ENCODE assay signal across 15 cellular contexts in genomic region chr3:149267565-149267964, GRCh38. TPM values are rescaled to one million over a fixed set of nuclear protein-coding genes. Genes with fewer than 3 reads are reported as not detected.
DNase-seq lines count a peak whose midpoint lies in the region; ATAC-seq and TF ChIP-seq lines count a peak whose summit lies in the region.
"Had no signal": no experiment of that assay in that cellular context is flagged by ENCODE, and none has a peak within 500 bp of the region (broad histone marks: within the 10 kb centered on the region; RNA-seq: fewer than 3 reads in every experiment).

No MANE protein-coding gene starts in this region.

- peaks cover 31% of the 10 kb centered on the region for H3K4me1 Mint-ChIP-seq in memory B cell
- no peaks in the 10 kb centered on the region for H3K4me1 Mint-ChIP-seq in activated naive CD4-positive, alpha-beta T cell treated with anti-CD3 and anti-CD28 coated beads for 36 hours (ENCODE audit: low read depth)
- H3K4me1 Mint-ChIP-seq: central memory CD8-positive, alpha-beta T cell had no signal

- H3K27ac Mint-ChIP-seq in memory B cell, result no peak overlapping the region
- H3K27ac Mint-ChIP-seq in activated naive CD4-positive, alpha-beta T cell treated with anti-CD3 and anti-CD28 coated beads for 36 hours, result no peak overlapping the region
- H3K27ac Mint-ChIP-seq: T-helper 17 cell had no signal

- H3K4me1 ChIP-seq in osteoblast (ENCODE audit: insufficient read depth, low read length) (no peaks in the 10 kb centered on the region), A673 (ENCODE audit: insufficient read depth, low read length, poor library complexity, severe bottlenecking) (no peaks in the 10 kb centered on the region)

- H3K9me3 ChIP-seq in osteoblast (ENCODE audit: low read depth, low read length) (no peaks in the 10 kb centered on the region), A673 (ENCODE audit: low read depth, low read length, poor library complexity, severe bottlenecking) (no peaks in the 10 kb centered on the region)
- H3K9me3 ChIP-seq: MG63, tibial artery had no signal

- no peaks in the 10 kb centered on the region for H4K20me1 ChIP-seq in osteoblast (ENCODE audit: insufficient read depth, low read length)

- H3K4me3 ChIP-seq in osteoblast (ENCODE audit: insufficient read depth, low read length) (no peak overlapping the region), A673 (ENCODE audit: low read depth, low read length, poor library complexity, severe bottlenecking) (no peak overlapping the region)
- H3K4me3 ChIP-seq: MG63, tibial artery had no signal

- no peaks in the 10 kb centered on the region for H3K27me3 ChIP-seq in osteoblast (ENCODE audit: insufficient read depth, low read length)
- H3K27me3 ChIP-seq in A673 (replicated peaks; ENCODE audit: insufficient read depth, low read depth, low read length, poor library complexity), result no peaks in the 10 kb centered on the region
- H3K27me3 ChIP-seq: MG63, tibial artery had no signal

- H3K4me2 ChIP-seq in osteoblast (ENCODE audit: insufficient read depth, low read length), result no peak overlapping the region

- POLR2A ChIA-PET in A673 (lab: Charles Lee; ENCODE audit: low non-redundant PET), result no interaction called here

- CTCF ChIA-PET in activated naive CD4-positive, alpha-beta T cell treated with anti-CD3 and anti-CD28 coated beads for 36 hours (lab: Charles Lee), result interaction anchor here (1.5 to 2.5 kb wide), 2 partner anchors 147 to 173 kb away, joined by 5 to 14 read pairs; no protein-coding TSS in a partner anchor
- CTCF ChIA-PET in A673 (lab: Charles Lee), result no interaction called here

- H3K27ac ChIP-seq in osteoblast (ENCODE audit: low read depth, low read length) (no peak overlapping the region), A673 (ENCODE audit: low read depth, low read length, poor library complexity, severe bottlenecking) (no peak overlapping the region)
- H3K27ac ChIP-seq: tibial artery had no signal

- H2AFZ ChIP-seq in osteoblast (ENCODE audit: low read length), result no peak overlapping the region

- BruUV-seq in A673 (replicated peaks; lab: Mats Ljungman, UMichigan), result no TSS peak

- H3K9me3 Mint-ChIP-seq in memory B cell, result no peaks in the 10 kb centered on the region
- H3K9me3 Mint-ChIP-seq in activated naive CD4-positive, alpha-beta T cell treated with anti-CD3 and anti-CD28 coated beads for 36 hours, result no peaks in the 10 kb centered on the region
- H3K9me3 Mint-ChIP-seq: central memory CD8-positive, alpha-beta T cell had no signal

- peak; percentile 72 for ATAC-seq in GM18858 (IDR thresholded peaks at IDR 0.05; ENCODE audit: unreplicated experiment)
- ATAC-seq in GM21619 (IDR thresholded peaks at IDR 0.05; ENCODE audit: unreplicated experiment), result peak; percentile 70
- ATAC-seq in HG03196 (IDR thresholded peaks at IDR 0.05; ENCODE audit: unreplicated experiment), result peak; percentile 62
- ATAC-seq in memory B cell (ENCODE audit: low read depth), result peak; percentile 85
- ATAC-seq: T-helper 17 cell had no signal

- peak overlapping the region; percentile 28 for H3K4me3 Mint-ChIP-seq in memory B cell
- no peak overlapping the region for H3K4me3 Mint-ChIP-seq in activated naive CD4-positive, alpha-beta T cell treated with anti-CD3 and anti-CD28 coated beads for 36 hours
- H3K4me3 Mint-ChIP-seq: central memory CD8-positive, alpha-beta T cell; T-helper 17 cell had no signal

- no peaks in the 10 kb centered on the region for H3K79me2 ChIP-seq in osteoblast (ENCODE audit: insufficient read depth, low read length)

- TF ChIP-seq CTCF in osteoblast (IDR thresholded peaks at IDR 0.05; ENCODE audit: extremely low read depth, low read depth, low read length) (no peak), A673 (conservative IDR thresholded peaks at IDR 0.05; ENCODE audit: low read depth, low read length) (no peak)

- no peaks in the 10 kb centered on the region for H3K27me3 Mint-ChIP-seq in memory B cell
- no peaks in the 10 kb centered on the region for H3K27me3 Mint-ChIP-seq in activated naive CD4-positive, alpha-beta T cell treated with anti-CD3 and anti-CD28 coated beads for 36 hours (ENCODE audit: low read depth)
- H3K27me3 Mint-ChIP-seq: central memory CD8-positive, alpha-beta T cell; T-helper 17 cell had no signal

- DNase-seq in memory B cell (ENCODE audit: low spot score in 2 of 2) (no peak), osteoblast (ENCODE audit: insufficient read length, low spot score, missing footprints) (no peak), cerebellar cortex (ENCODE audit: low spot score) (no peak), A673 (ENCODE audit: low spot score) (no peak)
- no peak for DNase-seq in activated naive CD4-positive, alpha-beta T cell treated with anti-CD3 and anti-CD28 coated beads for 36 hours
- DNase-seq: MG63, NCI-H1930, SIG-M5, small intestine, T-helper 17 cell, tibial artery had no signal

- H3K36me3 ChIP-seq in osteoblast (ENCODE audit: insufficient read depth, low read length) (no peaks in the 10 kb centered on the region), A673 (ENCODE audit: insufficient read depth, low read length, poor library complexity, severe bottlenecking) (no peaks in the 10 kb centered on the region)
- H3K36me3 ChIP-seq: MG63, tibial artery had no signal

- H3K36me3 Mint-ChIP-seq in memory B cell, result no peaks in the 10 kb centered on the region
- H3K36me3 Mint-ChIP-seq in activated naive CD4-positive, alpha-beta T cell treated with anti-CD3 and anti-CD28 coated beads for 36 hours (ENCODE audit: low read depth), result no peaks in the 10 kb centered on the region

- intact Hi-C loops in activated naive CD4-positive, alpha-beta T cell treated with anti-CD3 and anti-CD28 coated beads for 36 hours (cut with micrococcal nuclease), result no loop called here
- intact Hi-C loops in A673 (cut with micrococcal nuclease; ENCODE audit: unreplicated experiment), result no loop called here

RNA-seq across cellular contexts. Expression of gene CP, which starts 45.9 kb away (rescaled TPM):
- total RNA-seq in osteoblast, result 0.88 and 1.4 TPM in 2 replicates
- total RNA-seq in activated naive CD4-positive, alpha-beta T cell treated with anti-CD3 and anti-CD28 coated beads for 36 hours, result not detected
- total RNA-seq in A673 (2021), result not detected in 2 replicates
- total RNA-seq: T-helper 17 cell had no signal
